Comparison of ENCODE assay signal across 1 cellular context in genomic region chr5:1507016-1507375, GRCh38.
TF ChIP-seq lines count a peak whose summit lies in the region.

No MANE protein-coding gene starts in this region.

TF ChIP-seq in H1, 55 proteins besides CTCF, POLR2A, EP300 and RAD21:
- TF ChIP-seq, protein P1, sequence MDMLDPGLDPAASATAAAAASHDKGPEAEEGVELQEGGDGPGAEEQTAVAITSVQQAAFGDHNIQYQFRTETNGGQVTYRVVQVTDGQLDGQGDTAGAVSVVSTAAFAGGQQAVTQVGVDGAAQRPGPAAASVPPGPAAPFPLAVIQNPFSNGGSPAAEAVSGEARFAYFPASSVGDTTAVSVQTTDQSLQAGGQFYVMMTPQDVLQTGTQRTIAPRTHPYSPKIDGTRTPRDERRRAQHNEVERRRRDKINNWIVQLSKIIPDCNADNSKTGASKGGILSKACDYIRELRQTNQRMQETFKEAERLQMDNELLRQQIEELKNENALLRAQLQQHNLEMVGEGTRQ (IDR thresholded peaks at IDR 0.05; ENCODE audit: low read length): no peak
- TF ChIP-seq SRF (IDR thresholded peaks at IDR 0.05; ENCODE audit: low read depth, low read length): no peak
- no peak for TF ChIP-seq SIX5 (IDR thresholded peaks at IDR 0.05; ENCODE audit: low read depth, low read length)
- no peak for TF ChIP-seq ATF3 (IDR thresholded peaks at IDR 0.05; ENCODE audit: insufficient read depth, low read depth, low read length)
- no peak for TF ChIP-seq CTBP2 (IDR thresholded peaks at IDR 0.05; ENCODE audit: borderline replicate concordance, insufficient read depth, insufficient read length, low read length)
- no peak for TF ChIP-seq SP2 (IDR thresholded peaks at IDR 0.05; ENCODE audit: low read length)
- no peak for TF ChIP-seq TBP (IDR thresholded peaks at IDR 0.05; ENCODE audit: low read depth, low read length)
- TF ChIP-seq, protein P2, sequence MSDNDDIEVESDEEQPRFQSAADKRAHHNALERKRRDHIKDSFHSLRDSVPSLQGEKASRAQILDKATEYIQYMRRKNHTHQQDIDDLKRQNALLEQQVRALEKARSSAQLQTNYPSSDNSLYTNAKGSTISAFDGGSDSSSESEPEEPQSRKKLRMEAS (IDR thresholded peaks at IDR 0.05): no peak
- TF ChIP-seq JUND (IDR thresholded peaks at IDR 0.05; ENCODE audit: low read length): no peak
- TF ChIP-seq TAF1 (IDR thresholded peaks at IDR 0.05; ENCODE audit: low read depth, low read length): no peak
- TF ChIP-seq POLR2AphosphoS5 (IDR thresholded peaks at IDR 0.05; ENCODE audit: low read depth, low read length): no peak
- no peak for TF ChIP-seq GTF2F1 (IDR thresholded peaks at IDR 0.05; ENCODE audit: borderline replicate concordance, low read depth, low read length)
- no peak for TF ChIP-seq BRCA1 (IDR thresholded peaks at IDR 0.05; ENCODE audit: low read depth, low read length)
